Comparison of ENCODE assay signal across 8 cellular contexts in genomic region chr2:128322651-128323491, GRCh38. TPM values are rescaled to one million over a fixed set of nuclear protein-coding genes. Genes with fewer than 3 reads are reported as not detected.
DNase-seq lines count a peak whose midpoint lies in the region; ATAC-seq and TF ChIP-seq lines count a peak whose summit lies in the region.

No MANE protein-coding gene starts in this region.

- CTCF ChIA-PET in Caco-2 (lab: Charles Lee) (interaction anchor here (0.6 kb wide), 1 partner anchor 325 kb away, joined by 4 read pairs; no protein-coding TSS in a partner anchor), WTC11 (lab: Charles Lee) (interaction anchor here (1.3 to 1.7 kb wide), 3 partner anchors 60 to 414 kb away, joined by 3 to 6 read pairs (median 4); no protein-coding TSS in a partner anchor)

- no peak overlapping the region for H3K9ac ChIP-seq in parathyroid adenoma

- peak overlapping the region; percentile 77 for H3K4me2 ChIP-seq in parathyroid adenoma (ENCODE audit: low read length)

- intact Hi-C loops in Caco-2 (cut with micrococcal nuclease; ENCODE audit: unreplicated experiment), result loop anchor here (5.0 kb wide), 3 partner anchors 54 to 434 kb away; no protein-coding TSS in a partner anchor

- H3K36me3 ChIP-seq in Caco-2 (ENCODE audit: control insufficient read depth, insufficient read depth, low read length), result no peaks in the 10 kb centered on the region
- no peaks in the 10 kb centered on the region for H3K36me3 ChIP-seq in parathyroid adenoma (ENCODE audit: control insufficient read depth, insufficient read depth, low read length)

- no peak for ATAC-seq in WTC11
- no peak for ATAC-seq in HG03280 (IDR thresholded peaks at IDR 0.05; ENCODE audit: unreplicated experiment)
- no peak for ATAC-seq in GM19324 (IDR thresholded peaks at IDR 0.05; ENCODE audit: low FRiP score, unreplicated experiment)

- TF ChIP-seq CTCF in Caco-2 (IDR thresholded peaks at IDR 0.05; ENCODE audit: insufficient read depth in 1 of 2, low read depth in 1 of 2, low read length in 1 of 2, severe bottlenecking in 1 of 2, unreplicated experiment in 1 of 2), result no peak
- TF ChIP-seq CTCF in WTC11 (IDR thresholded peaks at IDR 0.05), result no peak
- no peak for TF ChIP-seq CTCF in fibroblast of the aortic adventitia (IDR thresholded peaks at IDR 0.05; ENCODE audit: insufficient read depth, low read length)
- no peak for TF ChIP-seq CTCF in parathyroid adenoma (IDR thresholded peaks at IDR 0.05)

- peak overlapping the region; percentile 65 for H3K4me3 Mint-ChIP-seq in Caco-2 (ENCODE audit: unreplicated experiment)
- H3K4me3 Mint-ChIP-seq in WTC11, result peak overlapping the region; percentile 53

- H3K9me3 ChIP-seq in Caco-2 (no peaks in the 10 kb centered on the region), parathyroid adenoma (ENCODE audit: control insufficient read depth, low read length) (no peaks in the 10 kb centered on the region)

- no peaks in the 10 kb centered on the region for H3K79me2 ChIP-seq in parathyroid adenoma

- H3K4me1 ChIP-seq in Caco-2, result peaks cover 9% of the 10 kb centered on the region; the same call in 1 of the 2 replicates
- H3K4me1 ChIP-seq in parathyroid adenoma, result peaks cover 4% of the 10 kb centered on the region

- H2AFZ ChIP-seq in parathyroid adenoma, result peak overlapping the region; percentile 93

- H3K27me3 Mint-ChIP-seq in Caco-2 (ENCODE audit: insufficient read depth, unreplicated experiment), result no peaks in the 10 kb centered on the region
- peaks cover 20% of the 10 kb centered on the region for H3K27me3 Mint-ChIP-seq in WTC11 (ENCODE audit: low read depth)

- no TSS peak for BruUV-seq in Caco-2 (replicated peaks; lab: Mats Ljungman, UMichigan)

- H3K9me3 Mint-ChIP-seq in Caco-2 (ENCODE audit: unreplicated experiment) (no peaks in the 10 kb centered on the region), WTC11 (no peaks in the 10 kb centered on the region)

- H3K27ac Mint-ChIP-seq in Caco-2 (ENCODE audit: unreplicated experiment), result no peak overlapping the region
- no peak overlapping the region for H3K27ac Mint-ChIP-seq in WTC11

- POLR2A ChIA-PET in Caco-2 (lab: Charles Lee) (no interaction called here), WTC11 (lab: Charles Lee) (no interaction called here)

- H3K27ac ChIP-seq in parathyroid adenoma, result no peak overlapping the region

- H3K36me3 Mint-ChIP-seq in Caco-2 (ENCODE audit: insufficient read depth, unreplicated experiment) (no peaks in the 10 kb centered on the region), WTC11 (no peaks in the 10 kb centered on the region)

- H3K27me3 ChIP-seq in Caco-2 (replicated peaks; ENCODE audit: control insufficient read depth, insufficient read depth, low read length) (no peaks in the 10 kb centered on the region), parathyroid adenoma (ENCODE audit: control insufficient read depth, insufficient read depth, low read length) (no peaks in the 10 kb centered on the region)

- DNase-seq in Caco-2, result peak in 1 of 2 experiments; percentile 37
- peak; percentile 47 for DNase-seq in WTC11 (ENCODE audit: low spot score)
- DNase-seq in fibroblast of the aortic adventitia (ENCODE audit: low read depth), result no peak
- DNase-seq in GF-D8 (lab: John Stamatoyannopoulos, UW), result no peak
- DNase-seq in DMS79 (lab: John Stamatoyannopoulos, UW), result no peak

- H3K4me1 Mint-ChIP-seq in Caco-2 (ENCODE audit: low read depth, unreplicated experiment) (no peaks in the 10 kb centered on the region), WTC11 (peaks cover 23% of the 10 kb centered on the region)

- H3K4me3 ChIP-seq in Caco-2 (ENCODE audit: low read depth, low read length) (peak overlapping the region; percentile 69), fibroblast of the aortic adventitia (ENCODE audit: low read depth, low read length) (peak overlapping the region; percentile 69), parathyroid adenoma (ENCODE audit: low read depth, low read length) (peak overlapping the region; percentile 59)

TF ChIP-seq in WTC11, 78 proteins besides CTCF, POLR2A, EP300 and RAD21:
- TF ChIP-seq HMGA2 (CRISPR knock-in tag; IDR thresholded peaks at IDR 0.05) (no peak), SMAD3 (CRISPR knock-in tag; IDR thresholded peaks at IDR 0.05; ENCODE audit: borderline replicate concordance) (no peak)
- TF ChIP-seq, protein P1, sequence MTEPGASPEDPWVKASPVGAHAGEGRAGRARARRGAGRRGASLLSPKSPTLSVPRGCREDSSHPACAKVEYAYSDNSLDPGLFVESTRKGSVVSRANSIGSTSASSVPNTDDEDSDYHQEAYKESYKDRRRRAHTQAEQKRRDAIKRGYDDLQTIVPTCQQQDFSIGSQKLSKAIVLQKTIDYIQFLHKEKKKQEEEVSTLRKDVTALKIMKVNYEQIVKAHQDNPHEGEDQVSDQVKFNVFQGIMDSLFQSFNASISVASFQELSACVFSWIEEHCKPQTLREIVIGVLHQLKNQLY (CRISPR knock-in tag; IDR thresholded peaks at IDR 0.05), result no peak
- TF ChIP-seq, protein P2, sequence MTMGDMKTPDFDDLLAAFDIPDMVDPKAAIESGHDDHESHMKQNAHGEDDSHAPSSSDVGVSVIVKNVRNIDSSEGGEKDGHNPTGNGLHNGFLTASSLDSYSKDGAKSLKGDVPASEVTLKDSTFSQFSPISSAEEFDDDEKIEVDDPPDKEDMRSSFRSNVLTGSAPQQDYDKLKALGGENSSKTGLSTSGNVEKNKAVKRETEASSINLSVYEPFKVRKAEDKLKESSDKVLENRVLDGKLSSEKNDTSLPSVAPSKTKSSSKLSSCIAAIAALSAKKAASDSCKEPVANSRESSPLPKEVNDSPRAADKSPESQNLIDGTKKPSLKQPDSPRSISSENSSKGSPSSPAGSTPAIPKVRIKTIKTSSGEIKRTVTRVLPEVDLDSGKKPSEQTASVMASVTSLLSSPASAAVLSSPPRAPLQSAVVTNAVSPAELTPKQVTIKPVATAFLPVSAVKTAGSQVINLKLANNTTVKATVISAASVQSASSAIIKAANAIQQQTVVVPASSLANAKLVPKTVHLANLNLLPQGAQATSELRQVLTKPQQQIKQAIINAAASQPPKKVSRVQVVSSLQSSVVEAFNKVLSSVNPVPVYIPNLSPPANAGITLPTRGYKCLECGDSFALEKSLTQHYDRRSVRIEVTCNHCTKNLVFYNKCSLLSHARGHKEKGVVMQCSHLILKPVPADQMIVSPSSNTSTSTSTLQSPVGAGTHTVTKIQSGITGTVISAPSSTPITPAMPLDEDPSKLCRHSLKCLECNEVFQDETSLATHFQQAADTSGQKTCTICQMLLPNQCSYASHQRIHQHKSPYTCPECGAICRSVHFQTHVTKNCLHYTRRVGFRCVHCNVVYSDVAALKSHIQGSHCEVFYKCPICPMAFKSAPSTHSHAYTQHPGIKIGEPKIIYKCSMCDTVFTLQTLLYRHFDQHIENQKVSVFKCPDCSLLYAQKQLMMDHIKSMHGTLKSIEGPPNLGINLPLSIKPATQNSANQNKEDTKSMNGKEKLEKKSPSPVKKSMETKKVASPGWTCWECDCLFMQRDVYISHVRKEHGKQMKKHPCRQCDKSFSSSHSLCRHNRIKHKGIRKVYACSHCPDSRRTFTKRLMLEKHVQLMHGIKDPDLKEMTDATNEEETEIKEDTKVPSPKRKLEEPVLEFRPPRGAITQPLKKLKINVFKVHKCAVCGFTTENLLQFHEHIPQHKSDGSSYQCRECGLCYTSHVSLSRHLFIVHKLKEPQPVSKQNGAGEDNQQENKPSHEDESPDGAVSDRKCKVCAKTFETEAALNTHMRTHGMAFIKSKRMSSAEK (CRISPR knock-in tag; IDR thresholded peaks at IDR 0.05; ENCODE audit: borderline replicate concordance), result no peak

RNA-seq across cellular contexts. Expression of gene HS6ST1, which starts 4.2 kb away (rescaled TPM):
- total RNA-seq in Caco-2 (2022) (17.5 and 20.3 TPM in 2 replicates), WTC11 (2021) (50.3 to 55.5 TPM (median 55.1 TPM) in 3 replicates), fibroblast of the aortic adventitia (ENCODE audit: low replicate concordance) (7.7 and 10.6 TPM in 2 replicates)
